Comparison of ENCODE assay signal across 9 cellular contexts in the genomic region with DNA sequence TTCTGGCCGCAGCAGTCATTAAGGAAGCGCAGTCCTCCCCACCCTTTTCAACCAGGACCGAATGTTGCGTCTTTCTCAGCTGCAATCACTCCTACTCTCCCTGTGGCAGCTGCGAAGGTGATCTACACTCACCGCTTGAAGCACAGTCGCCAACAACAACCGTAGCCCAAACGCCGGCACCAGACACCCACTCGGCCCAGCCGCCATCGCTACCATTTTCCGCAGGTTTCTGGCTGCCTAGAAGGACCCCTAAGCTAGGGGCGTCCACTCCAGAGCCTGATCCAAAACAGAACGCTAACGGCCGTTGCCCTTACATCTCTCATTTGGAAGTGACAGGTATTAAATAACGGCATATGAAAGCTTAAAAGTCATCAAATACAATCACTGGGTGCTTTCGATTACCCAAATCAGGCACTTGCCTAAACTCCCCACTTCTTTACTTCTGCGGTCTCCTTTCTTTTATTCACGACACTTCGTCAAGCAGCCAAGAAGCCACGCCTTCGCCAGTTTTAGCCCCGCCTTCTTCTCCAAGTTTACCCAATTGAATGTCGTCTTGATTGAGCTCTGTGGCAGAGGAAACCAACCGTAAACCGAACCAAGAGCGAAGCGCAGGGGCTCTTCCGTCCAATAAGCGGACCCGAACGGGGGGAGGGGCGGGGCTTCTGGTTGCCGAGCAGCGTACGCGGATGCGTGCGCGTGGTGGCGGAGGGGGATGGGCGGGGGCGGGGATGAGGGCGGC. TPM values are rescaled to one million over a fixed set of nuclear protein-coding genes. Genes with fewer than 3 reads are reported as not detected.
DNase-seq lines count a peak whose midpoint lies in the region; ATAC-seq and TF ChIP-seq lines count a peak whose summit lies in the region.
"Had no signal": no experiment of that assay in that cellular context is flagged by ENCODE, and none has a peak within 500 bp of the region (broad histone marks: within the 10 kb centered on the region; RNA-seq: fewer than 3 reads in every experiment).

A gene (minus strand): TSS at position 231 of the 739 bp plus-strand sequence. CDS start 15 bp downstream, at position 216.

- peaks cover 22 to 73% (median 60%) of the 10 kb centered on the region in 6 donors for H3K4me1 ChIP-seq in spleen

- TF ChIP-seq POLR2A in spleen (IDR thresholded peaks at IDR 0.05): no peak

- no peak within 1 kb of the TSS for H3K27ac Mint-ChIP-seq in central memory CD8-positive, alpha-beta T cell (ENCODE audit: low read depth)
- H3K27ac Mint-ChIP-seq: activated naive CD8-positive, alpha-beta T cell had no signal

- intact Hi-C loops in spleen (cut with DNase I; ENCODE audit: low total_unique reads): no loop called here

- H3K27ac ChIP-seq in spleen: peak within 1 kb of the TSS; percentile 88 to 95 (median 94)

- DNase-seq in AG10803 (ENCODE audit: low read depth) (peak; percentile 100), NCI-H345 treated with DMSO at 0.1 percent for 48 hours (lab: John Stamatoyannopoulos, UW; ENCODE audit: unreplicated experiment) (peak; percentile 99), inferior parietal cortex (ENCODE audit: extremely low spot score) (peak; percentile 100), spleen (peak; percentile 94)
- peak; percentile 97 to 99 (median 98) for DNase-seq in activated CD4-positive, CD25-positive, alpha-beta regulatory T cell (lab: John Stamatoyannopoulos, UW)
- DNase-seq in central memory CD8-positive, alpha-beta T cell (ENCODE audit: low spot score in 2 of 2): peak; percentile 99 to 100

- H3K4me3 Mint-ChIP-seq in central memory CD8-positive, alpha-beta T cell: no peak within 1 kb of the TSS
- H3K4me3 Mint-ChIP-seq: activated naive CD8-positive, alpha-beta T cell had no signal

- H3K36me3 ChIP-seq in spleen: peaks cover 0 to 24% (median 3%) of the 10 kb centered on the region in 6 donors

- ATAC-seq in GM19035 (IDR thresholded peaks at IDR 0.05; ENCODE audit: unreplicated experiment): peak; percentile 82
- peak; percentile 81 for ATAC-seq in HG03342 (IDR thresholded peaks at IDR 0.05; ENCODE audit: unreplicated experiment)
- peak; percentile 90 for ATAC-seq in central memory CD8-positive, alpha-beta T cell (replicated peaks; ENCODE audit: extremely low read depth, poor library complexity, severe bottlenecking)

- H3K9me3 ChIP-seq in spleen: no peaks in the 10 kb centered on the region

- H3K4me3 ChIP-seq in AG10803 (ENCODE audit: low read length): peak within 1 kb of the TSS; percentile 86
- peak within 1 kb of the TSS; percentile 85 to 94 (median 92) for H3K4me3 ChIP-seq in spleen

- TF ChIP-seq CTCF in AG10803 (conservative IDR thresholded peaks at IDR 0.05; ENCODE audit: low read length): no peak
- peak in 2 of 11 experiments; percentile 5 to 14 for TF ChIP-seq CTCF in spleen (IDR thresholded peaks at IDR 0.05 in 8 of 11, conservative IDR thresholded peaks at IDR 0.05 in 3 of 11)

- H3K4me1 Mint-ChIP-seq in central memory CD8-positive, alpha-beta T cell: peaks cover 37% of the 10 kb centered on the region

- peaks cover 18% of the 10 kb centered on the region for H3K36me3 Mint-ChIP-seq in central memory CD8-positive, alpha-beta T cell (ENCODE audit: insufficient read depth)

- H3K27me3 Mint-ChIP-seq in central memory CD8-positive, alpha-beta T cell: no peaks in the 10 kb centered on the region
- H3K27me3 Mint-ChIP-seq: activated naive CD8-positive, alpha-beta T cell had no signal

- no peaks in the 10 kb centered on the region for H3K27me3 ChIP-seq in spleen (replicated peaks in 1 of 7)

- H3K9me3 Mint-ChIP-seq in central memory CD8-positive, alpha-beta T cell: no peaks in the 10 kb centered on the region

- 0 to 1% (median 1%) methylated on average over 37 to 47 of the region's 47 CpGs for WGBS in spleen, 5 donors

RNA-seq across cellular contexts. Expression of the gene that starts here (rescaled TPM):
- 100 to 1,000 TPM; 157 to 197 (median 177) TPM for total RNA-seq in spleen
- polyA plus RNA-seq in spleen: 100 to 1,000 TPM; 106 to 170 (median 122) TPM

Comparison
In these comparisons a context has a peak if more than half of its experiments do, and no peak if none do; other contexts are left out.
1. Peak in every context shown above with its lines: DNase-seq, ATAC-seq, H3K4me3 ChIP-seq and H3K27ac ChIP-seq.